16 cellular contexts compared by ENCODE assay signal in the genomic region with DNA sequence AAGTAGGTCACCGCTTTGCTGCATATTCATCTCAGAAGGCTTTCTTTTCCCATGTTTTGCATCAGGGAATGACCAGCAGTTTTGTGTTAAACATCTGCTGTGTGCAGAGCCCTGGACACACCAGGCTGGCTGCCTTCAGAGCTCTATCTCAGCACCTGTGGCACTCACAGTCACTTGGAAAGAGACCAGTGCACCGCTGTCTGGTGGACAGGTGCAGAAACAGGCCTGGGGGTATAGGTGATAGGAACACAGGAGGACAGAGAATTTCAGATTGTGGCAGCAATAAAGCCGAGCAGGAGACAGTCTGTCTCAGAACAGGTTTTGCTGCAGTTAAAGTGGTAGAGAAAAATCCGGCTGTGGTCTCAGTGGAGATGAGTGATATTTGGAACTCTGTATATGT.
"Had no signal": no experiment of that assay in that cellular context is flagged by ENCODE, and none has a peak within 500 bp of the region (broad histone marks: within the 10 kb centered on the region; RNA-seq: fewer than 3 reads in every experiment).

No MANE protein-coding gene starts in this region.

- H3K4me1 ChIP-seq: lower lobe of right lung, uterus had no signal

- DNase-seq: activated CD4-positive, alpha-beta T cell treated with anti-CD3 and anti-CD28 coated beads, Interleukin-2, amount 50 U/mL, for 48 hours; activated naive CD4-positive, alpha-beta T cell treated with anti-CD3 and anti-CD28 coated beads, Interleukin-2, amount 50 U/mL, for 16 hours; activated T-cell treated with anti-CD3 and anti-CD28 coated beads, Interleukin-2, amount 50 U/mL, for 24 hours; heart right ventricle; lower lobe of right lung; stimulated activated CD4-positive, alpha-beta T cell treated with anti-CD3 and anti-CD28 coated beads, Interleukin-1b, Interleukin-23, amount 100 ng/mL, for 48 hours; T-helper 9 cell; uterus had no signal

- H3K4me3 ChIP-seq: cardiac muscle cell, gastroesophageal sphincter, heart right ventricle, lower lobe of right lung, stomach, thoracic aorta, uterus had no signal

- H3K9me3 Mint-ChIP-seq: activated T-cell treated with anti-CD3 and anti-CD28 coated beads, Interleukin-2, amount 50 U/mL, for 24 hours; neural crest cell had no signal

- H3K9me3 ChIP-seq: gastroesophageal sphincter, lower lobe of right lung, stomach, thoracic aorta, uterus had no signal

- ATAC-seq: gastroesophageal sphincter, lower lobe of right lung, sciatic nerve had no signal

- H3K27ac ChIP-seq: cardiac muscle cell, lower lobe of right lung, uterus had no signal

- FAIRE-seq: astrocyte, endometrium had no signal

- H3K27me3 ChIP-seq: cardiac muscle cell, gastroesophageal sphincter, heart right ventricle, stomach, uterus had no signal

- H3K4me3 Mint-ChIP-seq: activated T-cell treated with anti-CD3 and anti-CD28 coated beads, Interleukin-2, amount 50 U/mL, for 24 hours; neural crest cell had no signal

- H3K4me1 Mint-ChIP-seq: neural crest cell had no signal

- H3K36me3 ChIP-seq: cardiac muscle cell, uterus had no signal

- H3K27ac Mint-ChIP-seq: activated T-cell treated with anti-CD3 and anti-CD28 coated beads, Interleukin-2, amount 50 U/mL, for 24 hours had no signal

- H3K27me3 Mint-ChIP-seq: activated T-cell treated with anti-CD3 and anti-CD28 coated beads, Interleukin-2, amount 50 U/mL, for 24 hours had no signal
